Comparison of ENCODE assay signal across 9 cellular contexts in genomic region chr1:116711061-116711582, GRCh38.
A peak's percentile ranks its signal among the peaks of the same experiment; 100 is the strongest.
DNase-seq lines count a peak whose midpoint lies in the region; ATAC-seq, FAIRE-seq and TF ChIP-seq lines count a peak whose summit lies in the region.
"Had no signal": no experiment of that assay in that cellular context is flagged by ENCODE, and none has a peak within 500 bp of the region (broad histone marks: within the 10 kb centered on the region; RNA-seq: fewer than 3 reads in every experiment).

No MANE protein-coding gene starts in this region.

- TF ChIP-seq CTCF in RWPE1 (conservative IDR thresholded peaks at IDR 0.05; ENCODE audit: low read depth) = no peak

- CTCF ChIA-PET in RWPE1 (lab: Yijun Ruan, JAX) = no interaction called here

- POLR2A ChIA-PET in RWPE1 (lab: Yijun Ruan, JAX; ENCODE audit: low non-redundant PET) = no interaction called here

- FAIRE-seq in RCC 7860 (lab: Jason Lieb, UNC) = no peak

- no peak for ATAC-seq in GM18858 (IDR thresholded peaks at IDR 0.05; ENCODE audit: unreplicated experiment)
- no peak for ATAC-seq in HG03432 (IDR thresholded peaks at IDR 0.05; ENCODE audit: unreplicated experiment)
- ATAC-seq in GM18867 (IDR thresholded peaks at IDR 0.05; ENCODE audit: unreplicated experiment) = no peak

- DNase-seq in stimulated activated CD4-positive, alpha-beta T cell treated with anti-CD3 and anti-CD28 coated beads, Interleukin-15, amount 100 ng/mL, for 24 hours = peak; percentile 47
- DNase-seq in stimulated activated CD4-positive, alpha-beta T cell treated with anti-CD3 and anti-CD28 coated beads, Interleukin-2, amount 100 ng/mL, for 48 hours = no peak
- DNase-seq in RWPE1 (ENCODE audit: low spot score) = peak; percentile 20
- peak; percentile 42 for DNase-seq in iPS-NIHi11 (ENCODE audit: low spot score)
- no peak for DNase-seq in RCC 7860 (ENCODE audit: low spot score)

- 0 out of 2 replicates have a peak overlapping the region, but pooled peaks have one; percentile 19 for H3K27ac ChIP-seq in RWPE1
- H3K27ac ChIP-seq: cardiac muscle cell had no signal

Comparison
In these comparisons a context has a peak if more than half of its experiments do, and no peak if none do; other contexts are left out.
1. DNase-seq: peak in stimulated activated CD4-positive, alpha-beta T cell treated with anti-CD3 and anti-CD28 coated beads, Interleukin-15, amount 100 ng/mL, for 24 hours (single experiment), RWPE1 (single experiment) and iPS-NIHi11 (single experiment); none in stimulated activated CD4-positive, alpha-beta T cell treated with anti-CD3 and anti-CD28 coated beads, Interleukin-2, amount 100 ng/mL, for 48 hours (0 of 2) and RCC 7860 (single experiment).